In genomic region chr15:25785643-25786029, GRCh38 we compare ENCODE assay signal across 16 cellular contexts.
DNase-seq lines count a peak whose midpoint lies in the region; TF ChIP-seq lines count a peak whose summit lies in the region.
"Had no signal": no experiment of that assay in that cellular context is flagged by ENCODE, and none has a peak within 500 bp of the region (broad histone marks: within the 10 kb centered on the region; RNA-seq: fewer than 3 reads in every experiment).

No MANE protein-coding gene starts in this region.

- peak overlapping the region; percentile 81 for H3K4me3 Mint-ChIP-seq in HFFc6
- H3K4me3 Mint-ChIP-seq: GM23338; stimulated activated memory B cell treated with anti-CD40 and anti-IgM and Interleukin-4, amounts not matched to agents 10 μg/mL and 1 μg/mL and 100 μg/mL, for 72 hours had no signal

- H3K9ac ChIP-seq in BLaER1 treated with 17β-estradiol and CSF1 and Interleukin-3, amounts not matched to agents 10 nM and 100 nM = peak overlapping the region in 4 of 11 experiments; percentile 20 to 49 (median 35); a peak in 7 of 22 replicates
- H3K9ac ChIP-seq: KMS-11 had no signal

- H3K27ac ChIP-seq in BLaER1 treated with 17β-estradiol and CSF1 and Interleukin-3, amounts not matched to agents 10 nM and 100 nM = peak overlapping the region in 5 of 11 experiments; percentile 26 to 66 (median 63); a peak in 9 of 22 replicates
- H3K27ac ChIP-seq in coronary artery (peak overlapping the region; percentile 58 to 85), osteoblast (ENCODE audit: low read depth, low read length) (peak overlapping the region; percentile 98)
- H3K27ac ChIP-seq: KMS-11, Peyer's patch, WERI-Rb-1 had no signal

- TF ChIP-seq CTCF in HFFc6 (IDR thresholded peaks at IDR 0.05) (peak; percentile 60), coronary artery (IDR thresholded peaks at IDR 0.05) (no peak), osteoblast (IDR thresholded peaks at IDR 0.05; ENCODE audit: extremely low read depth, low read depth, low read length) (no peak)

- H3K9me3 ChIP-seq in BLaER1 treated with 17β-estradiol and CSF1 and Interleukin-3, amounts not matched to agents 10 nM and 100 nM (replicated peaks in 1 of 11) = no peaks in the 10 kb centered on the region
- no peaks in the 10 kb centered on the region for H3K9me3 ChIP-seq in osteoblast (ENCODE audit: low read depth, low read length)
- no peaks in the 10 kb centered on the region for H3K9me3 ChIP-seq in HAP-1
- H3K9me3 ChIP-seq: Caco-2, Peyer's patch had no signal

- peaks cover 0 to 6% (median 3%) of the 10 kb centered on the region in 11 experiments; a peak in 10 of 22 replicates for H3K36me3 ChIP-seq in BLaER1 treated with 17β-estradiol and CSF1 and Interleukin-3, amounts not matched to agents 10 nM and 100 nM
- H3K36me3 ChIP-seq in osteoblast (ENCODE audit: insufficient read depth, low read length) (peaks cover 5% of the 10 kb centered on the region), HAP-1 (replicated peaks) (peaks cover 3% of the 10 kb centered on the region)
- H3K36me3 ChIP-seq: Peyer's patch, WERI-Rb-1 had no signal

- peaks cover 83% of the 10 kb centered on the region for H3K4me1 Mint-ChIP-seq in HFFc6 (ENCODE audit: low read depth)

- H3K79me2 ChIP-seq in osteoblast (ENCODE audit: insufficient read depth, low read length) = peaks cover 28% of the 10 kb centered on the region

- H2AFZ ChIP-seq in osteoblast (ENCODE audit: low read length) = no peak overlapping the region
- H2AFZ ChIP-seq: GM23338 had no signal

- H3K4me1 ChIP-seq in BLaER1 treated with 17β-estradiol and CSF1 and Interleukin-3, amounts not matched to agents 10 nM and 100 nM = peaks cover 46 to 81% (median 72%) of the 10 kb centered on the region in 10 experiments
- peaks cover 67% of the 10 kb centered on the region for H3K4me1 ChIP-seq in osteoblast (ENCODE audit: insufficient read depth, low read length)
- H3K4me1 ChIP-seq in HAP-1 = no peaks in the 10 kb centered on the region

- H3K27ac Mint-ChIP-seq in HFFc6 = peak overlapping the region; percentile 99
- H3K27ac Mint-ChIP-seq: GM23338; stimulated activated memory B cell treated with anti-CD40 and anti-IgM and Interleukin-4, amounts not matched to agents 10 μg/mL and 1 μg/mL and 100 μg/mL, for 72 hours had no signal

- in situ Hi-C loops in HAP-1 (cut with MboI; ENCODE audit: low sequenced_read_pairs) = no loop called here

- H3K27me3 Mint-ChIP-seq in HFFc6 (ENCODE audit: insufficient read depth) = no peaks in the 10 kb centered on the region

- no peaks in the 10 kb centered on the region for H3K9me3 Mint-ChIP-seq in HFFc6
- H3K9me3 Mint-ChIP-seq: GM23338; stimulated activated memory B cell treated with anti-CD40 and anti-IgM and Interleukin-4, amounts not matched to agents 10 μg/mL and 1 μg/mL and 100 μg/mL, for 72 hours had no signal

- H3K4me3 ChIP-seq in BLaER1 treated with 17β-estradiol and CSF1 and Interleukin-3, amounts not matched to agents 10 nM and 100 nM = no peak overlapping the region
- H3K4me3 ChIP-seq in coronary artery (peak overlapping the region; percentile 19), osteoblast (ENCODE audit: insufficient read depth, low read length) (no peak overlapping the region), HAP-1 (no peak overlapping the region)
- H3K4me3 ChIP-seq: GM23338, Peyer's patch had no signal

- DNase-seq in HFFc6 (no peak), coronary artery (ENCODE audit: low spot score) (no peak), osteoblast (ENCODE audit: insufficient read length, low spot score, missing footprints) (no peak), HAP-1 (ENCODE audit: low spot score in 2 of 2) (no peak), NCI-H446 (lab: John Stamatoyannopoulos, UW) (no peak)
- no peak for DNase-seq in stimulated activated CD4-positive, alpha-beta T cell treated with anti-CD3 and anti-CD28 coated beads, Interleukin-4, amount 100 ng/mL, for 24 hours
- DNase-seq: Caco-2, NCI-H1105 treated with DMSO at 0.1 percent for 48 hours, Peyer's patch, small intestine, trophoblast cell, WERI-Rb-1 had no signal

- peak overlapping the region; percentile 55 to 84 (median 71) for H3K4me2 ChIP-seq in BLaER1 treated with 17β-estradiol and CSF1 and Interleukin-3, amounts not matched to agents 10 nM and 100 nM
- peak overlapping the region; percentile 30 for H3K4me2 ChIP-seq in osteoblast (ENCODE audit: insufficient read depth, low read length)
- H3K4me2 ChIP-seq: GM23338, KMS-11 had no signal

- peaks cover 0 to 11% (median 0%) of the 10 kb centered on the region in 11 experiments; a peak in 1 of 22 replicates for H4K20me1 ChIP-seq in BLaER1 treated with 17β-estradiol and CSF1 and Interleukin-3, amounts not matched to agents 10 nM and 100 nM
- no peaks in the 10 kb centered on the region for H4K20me1 ChIP-seq in osteoblast (ENCODE audit: insufficient read depth, low read length)

- H3K36me3 Mint-ChIP-seq in HFFc6 (ENCODE audit: low read depth) = peaks cover 16% of the 10 kb centered on the region
- H3K36me3 Mint-ChIP-seq: stimulated activated memory B cell treated with anti-CD40 and anti-IgM and Interleukin-4, amounts not matched to agents 10 μg/mL and 1 μg/mL and 100 μg/mL, for 72 hours had no signal

- H3K27me3 ChIP-seq in BLaER1 treated with 17β-estradiol and CSF1 and Interleukin-3, amounts not matched to agents 10 nM and 100 nM = peaks cover 0 to 32% (median 0%) of the 10 kb centered on the region in 11 experiments; a peak in 4 of 22 replicates
- H3K27me3 ChIP-seq in osteoblast (ENCODE audit: insufficient read depth, low read length) (no peaks in the 10 kb centered on the region), HAP-1 (ENCODE audit: low read depth) (no peaks in the 10 kb centered on the region)
- H3K27me3 ChIP-seq: Peyer's patch had no signal
